ENCODE assay signal across 13 cellular contexts in the genomic region with DNA sequence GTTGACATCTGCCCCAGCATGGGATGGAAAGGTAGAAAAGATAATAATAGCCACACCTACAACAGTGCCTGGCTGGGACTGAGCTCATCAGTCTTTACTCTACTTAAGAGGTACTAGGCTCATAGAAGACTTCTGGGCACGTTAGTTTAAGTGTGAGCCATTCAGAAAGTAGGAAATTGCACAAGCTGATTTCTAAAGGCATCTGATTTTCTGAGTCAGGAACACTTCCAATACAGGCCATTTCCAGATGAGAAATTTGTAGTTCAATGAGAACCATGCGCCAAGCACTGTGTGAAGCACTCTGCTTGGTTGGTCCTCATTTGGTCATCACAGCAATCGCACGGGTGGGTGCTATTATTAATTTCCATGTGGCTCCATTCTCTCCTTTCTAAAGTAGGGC. TPM values are rescaled to one million over a fixed set of nuclear protein-coding genes. Genes with fewer than 3 reads are reported as not detected.
DNase-seq lines count a peak whose midpoint lies in the region; ATAC-seq and TF ChIP-seq lines count a peak whose summit lies in the region.
"Had no signal": no experiment of that assay in that cellular context is flagged by ENCODE, and none has a peak within 500 bp of the region (broad histone marks: within the 10 kb centered on the region; RNA-seq: fewer than 3 reads in every experiment).

No MANE protein-coding gene starts in this region.

- H3K4me2 ChIP-seq in skeletal muscle satellite cell (ENCODE audit: low read length) = no peak overlapping the region
- H3K4me2 ChIP-seq: A549 had no signal

- H3K27me3 ChIP-seq in skeletal muscle satellite cell (ENCODE audit: control insufficient read depth, insufficient read depth, low read length) = no peaks in the 10 kb centered on the region

- peak overlapping the region; percentile 2 for H3K9ac ChIP-seq in skeletal muscle satellite cell (ENCODE audit: low read depth, low read length)

- peaks cover 33% of the 10 kb centered on the region for H3K4me1 ChIP-seq in skeletal muscle satellite cell (ENCODE audit: control insufficient read depth, insufficient read depth, low read length)
- H3K4me1 ChIP-seq: A549 had no signal

- TF ChIP-seq CTCF in AG10803 (conservative IDR thresholded peaks at IDR 0.05; ENCODE audit: low read length) = no peak

- peak; percentile 61 for DNase-seq in AG10803 (ENCODE audit: low read depth)
- peak; percentile 17 for DNase-seq in fibroblast of gingiva (ENCODE audit: low read depth)
- DNase-seq in SIG-M5 treated with dmso at 0.1 percent for 504 hours (lab: John Stamatoyannopoulos, UW; ENCODE audit: unreplicated experiment) = no peak
- no peak for DNase-seq in NCI-H1092 (lab: John Stamatoyannopoulos, UW)
- DNase-seq in HEK293T (ENCODE audit: extremely low spot score) = no peak
- DNase-seq: CD4-positive, alpha-beta T cell; DMS79; KG1; NCI-H1105 had no signal

- H3K9me3 ChIP-seq in skeletal muscle satellite cell (replicated peaks; ENCODE audit: low read length) = no peaks in the 10 kb centered on the region
- H3K9me3 ChIP-seq: A549 had no signal

- POLR2A ChIA-PET in HEK293T (lab: Yijun Ruan, JAX) = no interaction called here

- H3K27ac ChIP-seq in angular gyrus (ENCODE audit: low read depth, low read length) = peak overlapping the region; percentile 73
- H3K27ac ChIP-seq: A549 had no signal

- H3K36me3 ChIP-seq in skeletal muscle satellite cell (ENCODE audit: insufficient read depth, low read length) = peaks cover 3% of the 10 kb centered on the region

- CTCF ChIA-PET in HEK293T (lab: Yijun Ruan, JAX) = no interaction called here

- H3K4me3 ChIP-seq in AG10803 (ENCODE audit: low read length) (no peak overlapping the region), skeletal muscle satellite cell (ENCODE audit: low read length) (no peak overlapping the region)
- H3K4me3 ChIP-seq: A549 had no signal

- no peak for ATAC-seq in GM19397 (IDR thresholded peaks at IDR 0.05; ENCODE audit: unreplicated experiment)

TF ChIP-seq in HEK293T, 16 proteins besides CTCF, POLR2A, EP300 and RAD21:
- TF ChIP-seq HDGF (IDR thresholded peaks at IDR 0.05; ENCODE audit: borderline replicate concordance) (no peak), CTBP1 (IDR thresholded peaks at IDR 0.05; ENCODE audit: borderline replicate concordance) (no peak), L3MBTL2 (conservative IDR thresholded peaks at IDR 0.05) (no peak), SUZ12 (IDR thresholded peaks at IDR 0.05) (no peak), PKNOX1 (IDR thresholded peaks at IDR 0.05) (no peak), ZNF384 (IDR thresholded peaks at IDR 0.05) (no peak), FOXK2 (IDR thresholded peaks at IDR 0.05) (no peak), NFRKB (IDR thresholded peaks at IDR 0.05) (no peak), FOXA1 (IDR thresholded peaks at IDR 0.05) (no peak), ELF4 (IDR thresholded peaks at IDR 0.05) (no peak), SP1 (IDR thresholded peaks at IDR 0.05) (no peak), TARDBP (IDR thresholded peaks at IDR 0.05) (no peak), BHLHE40 (IDR thresholded peaks at IDR 0.05; ENCODE audit: borderline replicate concordance) (no peak), LEF1 (IDR thresholded peaks at IDR 0.05; ENCODE audit: borderline replicate concordance) (no peak), FOXM1 (IDR thresholded peaks at IDR 0.05; ENCODE audit: borderline replicate concordance) (no peak)

RNA-seq across cellular contexts. Expression of gene MOCS1, which starts 42.3 kb away (rescaled TPM):
- 12.9 and 13.5 TPM in 2 replicates for total RNA-seq in skeletal muscle satellite cell (2012; rRNA removed)

Comparison
In these comparisons a context has a peak if more than half of its experiments do, and no peak if none do; other contexts are left out.
1. DNase-seq: peak in AG10803 (single experiment) and fibroblast of gingiva (single experiment); none in SIG-M5 treated with dmso at 0.1 percent for 504 hours (single experiment), NCI-H1092 (single experiment) and HEK293T (single experiment).